ENCODE assay signal across 1 cellular context in the genomic region with DNA sequence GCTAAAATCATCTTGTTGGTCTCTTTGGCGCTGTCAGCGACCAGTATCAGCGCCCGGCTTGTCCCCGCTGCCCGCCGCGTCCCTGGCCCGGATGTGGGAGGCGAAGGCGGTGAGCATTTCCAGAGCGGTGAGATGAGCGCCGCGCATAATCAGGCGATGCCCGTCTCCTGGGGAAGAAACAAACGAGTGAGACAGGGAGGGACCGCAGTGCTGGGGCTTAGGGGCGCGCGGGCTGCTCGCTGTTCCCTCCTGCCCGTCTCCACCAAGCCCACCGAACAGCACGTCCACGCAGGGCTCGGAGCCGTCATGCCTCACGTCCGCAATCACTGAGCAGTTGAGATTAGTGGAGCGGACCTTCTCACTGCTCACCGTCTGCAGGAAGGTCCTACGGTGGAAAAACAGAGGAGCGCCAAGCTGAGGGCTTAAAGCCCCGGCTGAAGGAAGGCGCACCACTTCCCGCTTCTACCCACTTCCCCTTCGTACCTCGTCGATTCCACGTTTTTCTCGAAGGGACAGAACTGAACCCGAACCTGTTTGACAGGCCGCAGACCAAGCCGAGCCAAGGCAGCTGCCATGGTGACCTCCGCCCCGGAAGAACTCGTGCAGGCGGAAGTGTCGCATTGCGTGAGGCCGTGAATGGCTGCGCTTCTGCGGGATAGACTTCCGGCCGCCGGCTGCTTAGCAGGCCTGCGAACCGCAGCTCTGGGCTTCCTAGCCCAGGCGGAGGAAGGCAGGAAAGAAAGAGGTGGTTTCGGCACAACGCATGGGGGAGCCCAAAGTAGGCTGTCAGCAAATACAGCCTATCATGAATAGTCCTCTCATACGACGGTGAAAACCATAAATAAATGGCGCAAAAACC.
TF ChIP-seq lines count a peak whose summit lies in the region.

A gene (minus strand): TSS at position 595 of the 859 bp plus-strand sequence. CDS start 20 bp downstream, at position 575.

TF ChIP-seq in HEK293, 187 proteins besides CTCF, POLR2A, EP300 and RAD21 (continued from another document and continues in another):
- TF ChIP-seq, protein P1, sequence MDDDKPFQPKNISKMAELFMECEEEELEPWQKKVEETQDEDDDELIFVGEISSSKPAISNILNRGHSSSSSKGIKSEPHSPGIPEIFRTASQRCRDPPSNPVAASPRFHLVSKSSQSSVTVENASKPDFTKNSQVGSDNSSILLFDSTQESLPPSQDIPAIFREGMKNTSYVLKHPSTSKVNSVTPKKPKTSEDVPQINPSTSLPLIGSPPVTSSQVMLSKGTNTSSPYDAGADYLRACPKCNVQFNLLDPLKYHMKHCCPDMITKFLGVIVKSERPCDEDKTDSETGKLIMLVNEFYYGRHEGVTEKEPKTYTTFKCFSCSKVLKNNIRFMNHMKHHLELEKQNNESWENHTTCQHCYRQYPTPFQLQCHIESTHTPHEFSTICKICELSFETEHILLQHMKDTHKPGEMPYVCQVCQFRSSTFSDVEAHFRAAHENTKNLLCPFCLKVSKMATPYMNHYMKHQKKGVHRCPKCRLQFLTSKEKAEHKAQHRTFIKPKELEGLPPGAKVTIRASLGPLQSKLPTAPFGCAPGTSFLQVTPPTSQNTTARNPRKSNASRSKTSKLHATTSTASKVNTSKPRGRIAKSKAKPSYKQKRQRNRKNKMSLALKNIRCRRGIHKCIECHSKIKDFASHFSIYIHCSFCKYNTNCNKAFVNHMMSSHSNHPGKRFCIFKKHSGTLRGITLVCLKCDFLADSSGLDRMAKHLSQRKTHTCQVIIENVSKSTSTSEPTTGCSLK (tag by site-specific recombination; IDR thresholded peaks at IDR 0.05), result no peak
- TF ChIP-seq REPIN1 (tag by site-specific recombination; IDR thresholded peaks at IDR 0.05; ENCODE audit: low read depth) (no peak), ZNF114 (tag by site-specific recombination; IDR thresholded peaks at IDR 0.05) (no peak), ZNF561 (tag by site-specific recombination; IDR thresholded peaks at IDR 0.05; ENCODE audit: borderline replicate concordance) (peak; percentile 21; the same call in 1 of the 2 replicates), ZXDB (tag by site-specific recombination; IDR thresholded peaks at IDR 0.05) (peak; percentile 74), ZNF621 (tag by site-specific recombination; IDR thresholded peaks at IDR 0.05) (no peak), ZBTB8A (tag by site-specific recombination; IDR thresholded peaks at IDR 0.05) (peak; percentile 66; the same call in 1 of the 2 replicates), SCRT1 (tag by site-specific recombination; IDR thresholded peaks at IDR 0.05; ENCODE audit: borderline replicate concordance) (peak; percentile 16; the same call in 1 of the 2 replicates), HOXD13 (CRISPR knock-in tag; IDR thresholded peaks at IDR 0.05; ENCODE audit: borderline replicate concordance) (peak; percentile 83), ZNF629 (tag by site-specific recombination; IDR thresholded peaks at IDR 0.05) (peak; percentile 85), ZNF785 (tag by site-specific recombination; IDR thresholded peaks at IDR 0.05) (no peak), ZNF366 (tag by site-specific recombination; conservative IDR thresholded peaks at IDR 0.05) (peak; percentile 40; the same call in 1 of the 2 replicates), ZNF112 (tag by site-specific recombination; IDR thresholded peaks at IDR 0.05) (no peak), ZEB2 (tag by site-specific recombination; IDR thresholded peaks at IDR 0.05) (0 out of 2 replicates have a peak, but pooled peaks have one; percentile 40), ZNF514 (tag by site-specific recombination; IDR thresholded peaks at IDR 0.05) (no peak), HOXA7 (CRISPR knock-in tag; IDR thresholded peaks at IDR 0.05; ENCODE audit: borderline replicate concordance) (peak; percentile 86; the same call in 1 of the 2 replicates), ZIC2 (tag by site-specific recombination; IDR thresholded peaks at IDR 0.05) (no peak), KLF10 (tag by site-specific recombination; IDR thresholded peaks at IDR 0.05) (no peak), ZBTB48 (tag by site-specific recombination; IDR thresholded peaks at IDR 0.05) (peak; percentile 50; the same call in 1 of the 2 replicates), ZNF121 (tag by site-specific recombination; IDR thresholded peaks at IDR 0.05) (no peak), ZNF184 (tag by site-specific recombination; IDR thresholded peaks at IDR 0.05) (no peak), ZNF221 (tag by site-specific recombination; IDR thresholded peaks at IDR 0.05; ENCODE audit: borderline replicate concordance) (no peak), ZNF174 (tag by site-specific recombination; IDR thresholded peaks at IDR 0.05) (no peak), ZNF157 (tag by site-specific recombination; IDR thresholded peaks at IDR 0.05) (no peak), SP2 (tag by site-specific recombination; IDR thresholded peaks at IDR 0.05) (peak; percentile 90), ZFP37 (tag by site-specific recombination; IDR thresholded peaks at IDR 0.05) (peak; percentile 88), ZSCAN16 (tag by site-specific recombination; IDR thresholded peaks at IDR 0.05) (no peak), ZNF354C (tag by site-specific recombination; IDR thresholded peaks at IDR 0.05; ENCODE audit: borderline replicate concordance, low read depth) (no peak), ZNF292 (tag by site-specific recombination; IDR thresholded peaks at IDR 0.05; ENCODE audit: borderline replicate concordance, low read depth) (no peak), ZNF16 (tag by site-specific recombination; IDR thresholded peaks at IDR 0.05; ENCODE audit: low read depth) (no peak), KLF8 (tag by site-specific recombination; IDR thresholded peaks at IDR 0.05) (peak; percentile 37; the same call in 1 of the 2 replicates), SALL2 (tag by site-specific recombination; IDR thresholded peaks at IDR 0.05; ENCODE audit: borderline replicate concordance) (no peak), KLF16 (tag by site-specific recombination; IDR thresholded peaks at IDR 0.05) (no peak), ZNF521 (tag by site-specific recombination; IDR thresholded peaks at IDR 0.05) (no peak), IKZF3 (tag by site-specific recombination; IDR thresholded peaks at IDR 0.05) (no peak), ZNF664 (tag by site-specific recombination; IDR thresholded peaks at IDR 0.05) (no peak), ZNF473 (tag by site-specific recombination; IDR thresholded peaks at IDR 0.05) (no peak)
- TF ChIP-seq, protein P2, sequence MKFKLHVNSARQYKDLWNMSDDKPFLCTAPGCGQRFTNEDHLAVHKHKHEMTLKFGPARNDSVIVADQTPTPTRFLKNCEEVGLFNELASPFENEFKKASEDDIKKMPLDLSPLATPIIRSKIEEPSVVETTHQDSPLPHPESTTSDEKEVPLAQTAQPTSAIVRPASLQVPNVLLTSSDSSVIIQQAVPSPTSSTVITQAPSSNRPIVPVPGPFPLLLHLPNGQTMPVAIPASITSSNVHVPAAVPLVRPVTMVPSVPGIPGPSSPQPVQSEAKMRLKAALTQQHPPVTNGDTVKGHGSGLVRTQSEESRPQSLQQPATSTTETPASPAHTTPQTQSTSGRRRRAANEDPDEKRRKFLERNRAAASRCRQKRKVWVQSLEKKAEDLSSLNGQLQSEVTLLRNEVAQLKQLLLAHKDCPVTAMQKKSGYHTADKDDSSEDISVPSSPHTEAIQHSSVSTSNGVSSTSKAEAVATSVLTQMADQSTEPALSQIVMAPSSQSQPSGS (tag by site-specific recombination; IDR thresholded peaks at IDR 0.05; ENCODE audit: low read depth), result no peak
- TF ChIP-seq, protein P3, sequence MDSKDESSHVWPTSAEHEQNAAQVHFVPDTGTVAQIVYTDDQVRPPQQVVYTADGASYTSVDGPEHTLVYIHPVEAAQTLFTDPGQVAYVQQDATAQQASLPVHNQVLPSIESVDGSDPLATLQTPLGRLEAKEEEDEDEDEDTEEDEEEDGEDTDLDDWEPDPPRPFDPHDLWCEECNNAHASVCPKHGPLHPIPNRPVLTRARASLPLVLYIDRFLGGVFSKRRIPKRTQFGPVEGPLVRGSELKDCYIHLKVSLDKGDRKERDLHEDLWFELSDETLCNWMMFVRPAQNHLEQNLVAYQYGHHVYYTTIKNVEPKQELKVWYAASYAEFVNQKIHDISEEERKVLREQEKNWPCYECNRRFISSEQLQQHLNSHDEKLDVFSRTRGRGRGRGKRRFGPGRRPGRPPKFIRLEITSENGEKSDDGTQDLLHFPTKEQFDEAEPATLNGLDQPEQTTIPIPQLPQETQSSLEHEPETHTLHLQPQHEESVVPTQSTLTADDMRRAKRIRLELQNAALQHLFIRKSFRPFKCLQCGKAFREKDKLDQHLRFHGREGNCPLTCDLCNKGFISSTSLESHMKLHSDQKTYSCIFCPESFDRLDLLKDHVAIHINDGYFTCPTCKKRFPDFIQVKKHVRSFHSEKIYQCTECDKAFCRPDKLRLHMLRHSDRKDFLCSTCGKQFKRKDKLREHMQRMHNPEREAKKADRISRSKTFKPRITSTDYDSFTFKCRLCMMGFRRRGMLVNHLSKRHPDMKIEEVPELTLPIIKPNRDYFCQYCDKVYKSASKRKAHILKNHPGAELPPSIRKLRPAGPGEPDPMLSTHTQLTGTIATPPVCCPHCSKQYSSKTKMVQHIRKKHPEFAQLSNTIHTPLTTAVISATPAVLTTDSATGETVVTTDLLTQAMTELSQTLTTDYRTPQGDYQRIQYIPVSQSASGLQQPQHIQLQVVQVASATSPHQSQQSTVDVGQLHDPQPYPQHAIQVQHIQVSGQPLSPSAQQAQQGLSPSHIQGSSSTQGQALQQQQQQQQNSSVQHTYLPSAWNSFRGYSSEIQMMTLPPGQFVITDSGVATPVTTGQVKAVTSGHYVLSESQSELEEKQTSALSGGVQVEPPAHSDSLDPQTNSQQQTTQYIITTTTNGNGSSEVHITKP (tag by site-specific recombination; IDR thresholded peaks at IDR 0.05), result peak; percentile 72
- TF ChIP-seq, protein P4, sequence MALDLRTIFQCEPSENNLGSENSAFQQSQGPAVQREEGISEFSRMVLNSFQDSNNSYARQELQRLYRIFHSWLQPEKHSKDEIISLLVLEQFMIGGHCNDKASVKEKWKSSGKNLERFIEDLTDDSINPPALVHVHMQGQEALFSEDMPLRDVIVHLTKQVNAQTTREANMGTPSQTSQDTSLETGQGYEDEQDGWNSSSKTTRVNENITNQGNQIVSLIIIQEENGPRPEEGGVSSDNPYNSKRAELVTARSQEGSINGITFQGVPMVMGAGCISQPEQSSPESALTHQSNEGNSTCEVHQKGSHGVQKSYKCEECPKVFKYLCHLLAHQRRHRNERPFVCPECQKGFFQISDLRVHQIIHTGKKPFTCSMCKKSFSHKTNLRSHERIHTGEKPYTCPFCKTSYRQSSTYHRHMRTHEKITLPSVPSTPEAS (tag by site-specific recombination; IDR thresholded peaks at IDR 0.05), result peak; percentile 39; the same call in 1 of the 2 replicates
- TF ChIP-seq, protein P5, sequence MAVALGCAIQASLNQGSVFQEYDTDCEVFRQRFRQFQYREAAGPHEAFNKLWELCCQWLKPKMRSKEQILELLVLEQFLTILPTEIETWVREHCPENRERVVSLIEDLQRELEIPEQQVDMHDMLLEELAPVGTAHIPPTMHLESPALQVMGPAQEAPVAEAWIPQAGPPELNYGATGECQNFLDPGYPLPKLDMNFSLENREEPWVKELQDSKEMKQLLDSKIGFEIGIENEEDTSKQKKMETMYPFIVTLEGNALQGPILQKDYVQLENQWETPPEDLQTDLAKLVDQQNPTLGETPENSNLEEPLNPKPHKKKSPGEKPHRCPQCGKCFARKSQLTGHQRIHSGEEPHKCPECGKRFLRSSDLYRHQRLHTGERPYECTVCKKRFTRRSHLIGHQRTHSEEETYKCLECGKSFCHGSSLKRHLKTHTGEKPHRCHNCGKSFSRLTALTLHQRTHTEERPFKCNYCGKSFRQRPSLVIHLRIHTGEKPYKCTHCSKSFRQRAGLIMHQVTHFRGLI (tag by site-specific recombination; IDR thresholded peaks at IDR 0.05), result no peak
- TF ChIP-seq, protein P6, sequence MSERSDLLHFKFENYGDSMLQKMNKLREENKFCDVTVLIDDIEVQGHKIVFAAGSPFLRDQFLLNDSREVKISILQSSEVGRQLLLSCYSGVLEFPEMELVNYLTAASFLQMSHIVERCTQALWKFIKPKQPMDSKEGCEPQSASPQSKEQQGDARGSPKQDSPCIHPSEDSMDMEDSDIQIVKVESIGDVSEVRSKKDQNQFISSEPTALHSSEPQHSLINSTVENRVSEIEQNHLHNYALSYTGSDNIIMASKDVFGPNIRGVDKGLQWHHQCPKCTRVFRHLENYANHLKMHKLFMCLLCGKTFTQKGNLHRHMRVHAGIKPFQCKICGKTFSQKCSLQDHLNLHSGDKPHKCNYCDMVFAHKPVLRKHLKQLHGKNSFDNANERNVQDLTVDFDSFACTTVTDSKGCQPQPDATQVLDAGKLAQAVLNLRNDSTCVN (tag by site-specific recombination; optimal IDR thresholded peaks at IDR 0.05), result peak; percentile 70
- TF ChIP-seq, protein P7, sequence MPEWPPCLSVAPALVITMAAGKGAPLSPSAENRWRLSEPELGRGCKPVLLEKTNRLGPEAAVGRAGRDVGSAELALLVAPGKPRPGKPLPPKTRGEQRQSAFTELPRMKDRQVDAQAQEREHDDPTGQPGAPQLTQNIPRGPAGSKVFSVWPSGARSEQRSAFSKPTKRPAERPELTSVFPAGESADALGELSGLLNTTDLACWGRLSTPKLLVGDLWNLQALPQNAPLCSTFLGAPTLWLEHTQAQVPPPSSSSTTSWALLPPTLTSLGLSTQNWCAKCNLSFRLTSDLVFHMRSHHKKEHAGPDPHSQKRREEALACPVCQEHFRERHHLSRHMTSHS (tag by site-specific recombination; IDR thresholded peaks at IDR 0.05), result no peak
- TF ChIP-seq, protein P8, sequence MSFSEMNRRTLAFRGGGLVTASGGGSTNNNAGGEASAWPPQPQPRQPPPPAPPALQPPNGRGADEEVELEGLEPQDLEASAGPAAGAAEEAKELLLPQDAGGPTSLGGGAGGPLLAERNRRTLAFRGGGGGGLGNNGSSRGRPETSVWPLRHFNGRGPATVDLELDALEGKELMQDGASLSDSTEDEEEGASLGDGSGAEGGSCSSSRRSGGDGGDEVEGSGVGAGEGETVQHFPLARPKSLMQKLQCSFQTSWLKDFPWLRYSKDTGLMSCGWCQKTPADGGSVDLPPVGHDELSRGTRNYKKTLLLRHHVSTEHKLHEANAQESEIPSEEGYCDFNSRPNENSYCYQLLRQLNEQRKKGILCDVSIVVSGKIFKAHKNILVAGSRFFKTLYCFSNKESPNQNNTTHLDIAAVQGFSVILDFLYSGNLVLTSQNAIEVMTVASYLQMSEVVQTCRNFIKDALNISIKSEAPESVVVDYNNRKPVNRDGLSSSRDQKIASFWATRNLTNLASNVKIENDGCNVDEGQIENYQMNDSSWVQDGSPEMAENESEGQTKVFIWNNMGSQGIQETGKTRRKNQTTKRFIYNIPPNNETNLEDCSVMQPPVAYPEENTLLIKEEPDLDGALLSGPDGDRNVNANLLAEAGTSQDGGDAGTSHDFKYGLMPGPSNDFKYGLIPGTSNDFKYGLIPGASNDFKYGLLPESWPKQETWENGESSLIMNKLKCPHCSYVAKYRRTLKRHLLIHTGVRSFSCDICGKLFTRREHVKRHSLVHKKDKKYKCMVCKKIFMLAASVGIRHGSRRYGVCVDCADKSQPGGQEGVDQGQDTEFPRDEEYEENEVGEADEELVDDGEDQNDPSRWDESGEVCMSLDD (tag by site-specific recombination; IDR thresholded peaks at IDR 0.05), result no peak
